ENCODE assay signal across 9 cellular contexts in genomic region chr13:43785166-43785680, GRCh38. TPM values are rescaled to one million over a fixed set of nuclear protein-coding genes. Genes with fewer than 3 reads are reported as not detected.
DNase-seq lines count a peak whose midpoint lies in the region; ATAC-seq and TF ChIP-seq lines count a peak whose summit lies in the region.
"Had no signal": no experiment of that assay in that cellular context is flagged by ENCODE, and none has a peak within 500 bp of the region (broad histone marks: within the 10 kb centered on the region; RNA-seq: fewer than 3 reads in every experiment).

No MANE protein-coding gene starts in this region.

- H3K27me3 Mint-ChIP-seq in GM23338 (ENCODE audit: insufficient read depth, low read depth, poor library complexity) (peaks cover 51% of the 10 kb centered on the region), T-cell (peaks cover 34 to 40% of the 10 kb centered on the region in 2 donors)

- intact Hi-C loops in gastrocnemius medialis (cut with DNase I; ENCODE audit: low total_unique reads) = loop anchor here (5.0 to 10.0 kb wide), 2 partner anchors 350 to 483 kb away; no protein-coding TSS in a partner anchor

- peaks cover 8% of the 10 kb centered on the region for H3K4me1 ChIP-seq in GM23338 (ENCODE audit: insufficient read depth)
- peaks cover 9 to 21% of the 10 kb centered on the region in 2 donors for H3K4me1 ChIP-seq in gastrocnemius medialis

- H3K4me3 ChIP-seq in GM23338 = peak overlapping the region; percentile 72
- H3K4me3 ChIP-seq in fibroblast of villous mesenchyme (ENCODE audit: low read depth, low read length) = peak overlapping the region; percentile 72
- peak overlapping the region; percentile 60 to 90 (median 68) for H3K4me3 ChIP-seq in gastrocnemius medialis

- no peaks in the 10 kb centered on the region for H3K9me2 ChIP-seq in GM23338 (ENCODE audit: insufficient read depth)

- H3K27ac Mint-ChIP-seq in GM23338 (no peak overlapping the region), T-cell (no peak overlapping the region)

- H3K27me3 ChIP-seq in GM23338 (ENCODE audit: insufficient read depth) = peaks cover 93% of the 10 kb centered on the region
- H3K27me3 ChIP-seq in gastrocnemius medialis = peaks cover 0 to 4% (median 0%) of the 10 kb centered on the region in 3 donors

- CTCF ChIA-PET in T-cell (lab: Charles Lee) = no interaction called here

- no peaks in the 10 kb centered on the region for H3K36me3 Mint-ChIP-seq in GM23338 (ENCODE audit: low read depth)
- no peaks in the 10 kb centered on the region for H3K36me3 Mint-ChIP-seq in T-cell

- H3K4me2 ChIP-seq in GM23338 = peak overlapping the region; percentile 82

- H3K4me3 Mint-ChIP-seq in GM23338 (peak overlapping the region; percentile 86), T-cell (peak overlapping the region; percentile 48 to 76 (median 50))

- TF ChIP-seq CTCF in GM23338 (conservative IDR thresholded peaks at IDR 0.05; ENCODE audit: low read depth in 2 of 2) (no peak), fibroblast of villous mesenchyme (IDR thresholded peaks at IDR 0.05; ENCODE audit: insufficient read depth, low read depth, low read length) (no peak), gastrocnemius medialis (IDR thresholded peaks at IDR 0.05 in 4 of 5, conservative IDR thresholded peaks at IDR 0.05 in 1 of 5) (no peak)

- H3K4me1 Mint-ChIP-seq in GM23338 (peaks cover 16% of the 10 kb centered on the region), T-cell (peaks cover 9 to 19% (median 16%) of the 10 kb centered on the region in 3 donors)

- ATAC-seq in GM23338 = no peak
- no peak for ATAC-seq in T-cell (replicated peaks in 1 of 4)
- ATAC-seq in gastrocnemius medialis = no peak
- ATAC-seq in GM19467 (IDR thresholded peaks at IDR 0.05; ENCODE audit: unreplicated experiment) = no peak
- ATAC-seq in HG03280 (IDR thresholded peaks at IDR 0.05; ENCODE audit: unreplicated experiment) = no peak
- no peak for ATAC-seq in HG03342 (IDR thresholded peaks at IDR 0.05; ENCODE audit: unreplicated experiment)

- H2AFZ ChIP-seq in GM23338 = peak overlapping the region; percentile 52

- DNase-seq in GM23338 (ENCODE audit: low spot score) (peak; percentile 19), T-cell (no peak), fibroblast of villous mesenchyme (ENCODE audit: low read depth) (no peak), gastrocnemius medialis (no peak), NCI-H748 treated with DMSO at 0.1 percent for 48 hours (lab: John Stamatoyannopoulos, UW) (no peak)

- no peak for TF ChIP-seq POLR2A in gastrocnemius medialis (IDR thresholded peaks at IDR 0.05)

- peaks cover 2% of the 10 kb centered on the region for H4K20me1 ChIP-seq in GM23338 (replicated peaks; ENCODE audit: insufficient read depth)

- H3K36me3 ChIP-seq in GM23338 (ENCODE audit: insufficient read depth) = no peaks in the 10 kb centered on the region
- H3K36me3 ChIP-seq in gastrocnemius medialis = no peaks in the 10 kb centered on the region

- H3F3A ChIP-seq in GM23338 (replicated peaks; ENCODE audit: low read depth) = no peaks in the 10 kb centered on the region; the same call in 1 of the 2 replicates

- no peaks in the 10 kb centered on the region for H3K9me3 Mint-ChIP-seq in GM23338
- no peaks in the 10 kb centered on the region for H3K9me3 Mint-ChIP-seq in T-cell

- POLR2A ChIA-PET in T-cell (lab: Charles Lee) = no interaction called here

- H3K9me3 ChIP-seq in gastrocnemius medialis = no peaks in the 10 kb centered on the region

- in situ Hi-C loops in gastrocnemius medialis (cut with MboI; ENCODE audit: low sequenced_read_pairs in 4 of 4) = loop anchor here in 1 of 4 donors (25.0 kb wide), 1 partner anchor 473 kb away; no protein-coding TSS in a partner anchor

- H3K79me2 ChIP-seq in GM23338 (replicated peaks; ENCODE audit: insufficient read depth) = no peaks in the 10 kb centered on the region

- H3K27ac ChIP-seq in GM23338 (ENCODE audit: low read depth) = no peak overlapping the region
- peak overlapping the region; percentile 63 to 74 (median 70) for H3K27ac ChIP-seq in gastrocnemius medialis
- H3K27ac ChIP-seq: RWPE1 had no signal

TF ChIP-seq in GM23338, 12 proteins besides CTCF, POLR2A, EP300 and RAD21:
- peak; percentile 61 for TF ChIP-seq EZH2 (IDR thresholded peaks at IDR 0.05; ENCODE audit: low read depth, unreplicated experiment)
- TF ChIP-seq ZNF331 (CRISPR knock-in tag; IDR thresholded peaks at IDR 0.05; ENCODE audit: low read depth) = no peak

RNA-seq across cellular contexts. Expression of gene ENOX1, which starts 1.5 kb away (rescaled TPM):
- total RNA-seq in GM23338 (2014; rRNA removed; shearing (Covaris generic)) = 0.66 and 2.1 TPM in 2 replicates
- polyA plus RNA-seq in GM23338 (2016; fragmentation: Nextera tagmentation; extraction: Ambion mirVana) = 0.54 and 0.81 TPM in 2 replicates
- total RNA-seq in T-cell = under 1 TPM in 1 of 5 donors, not detected in 4; 0.10 TPM
- total RNA-seq in fibroblast of villous mesenchyme = 1.3 and 2.2 TPM in 2 replicates
- total RNA-seq in gastrocnemius medialis = 1 to 10 TPM in 3 of 4 donors, under 1 TPM in 1; 0.46 to 3.5 (median 1.8) TPM
